12 cellular contexts compared by ENCODE assay signal in genomic region chr11:43555811-43556210, GRCh38.
DNase-seq lines count a peak whose midpoint lies in the region; ATAC-seq and TF ChIP-seq lines count a peak whose summit lies in the region.
"Had no signal": no experiment of that assay in that cellular context is flagged by ENCODE, and none has a peak within 500 bp of the region (broad histone marks: within the 10 kb centered on the region; RNA-seq: fewer than 3 reads in every experiment).

No MANE protein-coding gene starts in this region.

- no peak overlapping the region for H3K4me3 ChIP-seq in SK-N-SH (ENCODE audit: low read depth in 2 of 2, low read length in 1 of 2)
- H3K4me3 ChIP-seq in uterus, result no peak overlapping the region

- 34% methylated on average over 5 of the region's 5 CpGs for WGBS in SK-N-SH (ENCODE audit: low lambda C conversion rate)

- TF ChIP-seq POLR2A in uterus (IDR thresholded peaks at IDR 0.05), result no peak

- TF ChIP-seq RAD21 in SK-N-SH (IDR thresholded peaks at IDR 0.05; ENCODE audit: low read length), result no peak

- no peaks in the 10 kb centered on the region for H3K9me3 ChIP-seq in SK-N-SH
- no peaks in the 10 kb centered on the region for H3K9me3 ChIP-seq in uterus

- TF ChIP-seq CTCF in SK-N-SH (IDR thresholded peaks at IDR 0.05) (no peak), uterus (IDR thresholded peaks at IDR 0.05) (no peak)

- POLR2A ChIA-PET in SK-N-SH (lab: Yijun Ruan, JAX), result interaction anchor here (0.7 kb wide), 1 partner anchor 53 kb away, joined by 6 read pairs; no protein-coding TSS in a partner anchor

- no peaks in the 10 kb centered on the region for H4K20me1 ChIP-seq in SK-N-SH (ENCODE audit: insufficient read depth)

- H3K27me3 ChIP-seq in SK-N-SH (ENCODE audit: insufficient read depth), result peaks cover 18% of the 10 kb centered on the region; the same call in 1 of the 2 replicates
- H3K27me3 ChIP-seq in uterus, result peaks cover 0 to 4% of the 10 kb centered on the region in 2 donors

- DNase-seq in SK-N-SH (no peak), left kidney (ENCODE audit: low read depth, low spot score) (peak; percentile 57), uterus (peak; percentile 27 to 46), inferior parietal cortex (ENCODE audit: extremely low spot score) (no peak), A172 (ENCODE audit: low spot score) (no peak)
- DNase-seq: activated CD4-positive, alpha-beta memory T cell treated with anti-CD3 and anti-CD28 coated beads, Interleukin-2, amount 10 ng/mL, durations not matched to agents 7 days and 5 days; amniotic stem cell; foreskin melanocyte; natural killer cell had no signal

- no peaks in the 10 kb centered on the region for H3K9me2 ChIP-seq in SK-N-SH

- no peak overlapping the region for H3K27ac ChIP-seq in SK-N-SH (ENCODE audit: low read depth in 2 of 2, low read length in 1 of 2)
- peak overlapping the region; percentile 55 for H3K27ac ChIP-seq in cingulate gyrus (ENCODE audit: low read depth, low read length)
- peak overlapping the region; percentile 29 to 48 for H3K27ac ChIP-seq in uterus

- H3K4me2 ChIP-seq in SK-N-SH, result no peak overlapping the region; the same call in 1 of the 2 replicates

- no peaks in the 10 kb centered on the region for H3K36me3 ChIP-seq in SK-N-SH (replicated peaks in 1 of 2; ENCODE audit: control insufficient read depth in 1 of 2, insufficient read depth in 2 of 2, low read length in 1 of 2)
- H3K36me3 ChIP-seq in uterus, result no peaks in the 10 kb centered on the region

- no peak overlapping the region for H2AFZ ChIP-seq in SK-N-SH (ENCODE audit: low read depth)

- H3K9ac ChIP-seq in SK-N-SH, result no peak overlapping the region

- no peak for TF ChIP-seq EP300 in SK-N-SH (IDR thresholded peaks at IDR 0.05; ENCODE audit: borderline replicate concordance in 1 of 2, low read depth in 1 of 2, low read length in 1 of 2)

- H3K79me2 ChIP-seq in SK-N-SH (ENCODE audit: insufficient read depth), result no peaks in the 10 kb centered on the region

- H3F3A ChIP-seq in SK-N-SH (replicated peaks; ENCODE audit: insufficient read depth), result no peaks in the 10 kb centered on the region

- CTCF ChIA-PET in SK-N-SH (lab: Yijun Ruan, JAX), result interaction anchor here (4.0 to 4.5 kb wide), 3 partner anchors 11 to 21 kb away, joined by 16 to 57 read pairs (median 28); no protein-coding TSS in a partner anchor

- peaks cover 0 to 2% of the 10 kb centered on the region in 2 experiments; a peak in 2 of 4 replicates for H3K4me1 ChIP-seq in SK-N-SH (ENCODE audit: control insufficient read depth in 1 of 2, insufficient read depth in 2 of 2, low read depth in 1 of 2, low read length in 1 of 2)
- H3K4me1 ChIP-seq in uterus, result peaks cover 0 to 3% of the 10 kb centered on the region in 2 donors

- intact Hi-C loops in uterus (cut with DNase I; ENCODE audit: low total_unique reads), result no loop called here

- ATAC-seq in SK-N-SH treated with all-trans-retinoic acid at 6 μM for 48 hours (0 out of 3 replicates have a peak, but pooled peaks have one; percentile 33), GM18520 (IDR thresholded peaks at IDR 0.05; ENCODE audit: unreplicated experiment) (no peak)
- ATAC-seq: natural killer cell had no signal

TF ChIP-seq in SK-N-SH treated with all-trans-retinoic acid at 6 μM for 48 hours, 23 proteins besides CTCF, POLR2A, EP300 and RAD21:
- TF ChIP-seq RARB (CRISPR knock-in tag; IDR thresholded peaks at IDR 0.05), result no peak
- TF ChIP-seq TOX (CRISPR knock-in tag; IDR thresholded peaks at IDR 0.05; ENCODE audit: borderline replicate concordance), result no peak
- TF ChIP-seq, protein P1, sequence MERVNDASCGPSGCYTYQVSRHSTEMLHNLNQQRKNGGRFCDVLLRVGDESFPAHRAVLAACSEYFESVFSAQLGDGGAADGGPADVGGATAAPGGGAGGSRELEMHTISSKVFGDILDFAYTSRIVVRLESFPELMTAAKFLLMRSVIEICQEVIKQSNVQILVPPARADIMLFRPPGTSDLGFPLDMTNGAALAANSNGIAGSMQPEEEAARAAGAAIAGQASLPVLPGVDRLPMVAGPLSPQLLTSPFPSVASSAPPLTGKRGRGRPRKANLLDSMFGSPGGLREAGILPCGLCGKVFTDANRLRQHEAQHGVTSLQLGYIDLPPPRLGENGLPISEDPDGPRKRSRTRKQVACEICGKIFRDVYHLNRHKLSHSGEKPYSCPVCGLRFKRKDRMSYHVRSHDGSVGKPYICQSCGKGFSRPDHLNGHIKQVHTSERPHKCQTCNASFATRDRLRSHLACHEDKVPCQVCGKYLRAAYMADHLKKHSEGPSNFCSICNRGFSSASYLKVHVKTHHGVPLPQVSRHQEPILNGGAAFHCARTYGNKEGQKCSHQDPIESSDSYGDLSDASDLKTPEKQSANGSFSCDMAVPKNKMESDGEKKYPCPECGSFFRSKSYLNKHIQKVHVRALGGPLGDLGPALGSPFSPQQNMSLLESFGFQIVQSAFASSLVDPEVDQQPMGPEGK (CRISPR knock-in tag; IDR thresholded peaks at IDR 0.05; ENCODE audit: borderline replicate concordance), result no peak
- no peak for TF ChIP-seq CREB5 (CRISPR knock-in tag; IDR thresholded peaks at IDR 0.05; ENCODE audit: low read depth)
- TF ChIP-seq PPARA (CRISPR knock-in tag; IDR thresholded peaks at IDR 0.05; ENCODE audit: borderline replicate concordance), result no peak
- no peak for TF ChIP-seq ISL1 (CRISPR knock-in tag; IDR thresholded peaks at IDR 0.05)
- TF ChIP-seq BACH2 (CRISPR knock-in tag; IDR thresholded peaks at IDR 0.05; ENCODE audit: borderline replicate concordance), result no peak

TF ChIP-seq in SK-N-SH, 30 proteins besides CTCF, POLR2A, EP300 and RAD21:
- no peak for TF ChIP-seq RCOR1 (IDR thresholded peaks at IDR 0.05; ENCODE audit: low read length)
- no peak for TF ChIP-seq MXI1 (IDR thresholded peaks at IDR 0.05; ENCODE audit: low read depth, low read length)
- TF ChIP-seq RXRA (IDR thresholded peaks at IDR 0.05; ENCODE audit: borderline replicate concordance, low read depth), result no peak
- no peak for TF ChIP-seq MEF2A (IDR thresholded peaks at IDR 0.05; ENCODE audit: borderline replicate concordance, low read depth)
- no peak for TF ChIP-seq ZBTB33 (IDR thresholded peaks at IDR 0.05; ENCODE audit: borderline replicate concordance, low read depth)
- TF ChIP-seq CHD2 (IDR thresholded peaks at IDR 0.05; ENCODE audit: low read length, partially characterized antibody), result no peak
- TF ChIP-seq YY1 (IDR thresholded peaks at IDR 0.05; ENCODE audit: low read depth), result no peak
- no peak for TF ChIP-seq USF1 (IDR thresholded peaks at IDR 0.05; ENCODE audit: borderline replicate concordance, low read depth)
- no peak for TF ChIP-seq TEAD4 (IDR thresholded peaks at IDR 0.05; ENCODE audit: borderline replicate concordance, insufficient read depth)
- TF ChIP-seq FOSL2 (IDR thresholded peaks at IDR 0.05; ENCODE audit: borderline replicate concordance, low read depth), result no peak
- TF ChIP-seq USF2 (IDR thresholded peaks at IDR 0.05; ENCODE audit: borderline replicate concordance, low read depth, low read length), result no peak
- TF ChIP-seq IRF3 (IDR thresholded peaks at IDR 0.05; ENCODE audit: low read depth, low read length), result no peak
- no peak for TF ChIP-seq NFIC (IDR thresholded peaks at IDR 0.05; ENCODE audit: borderline replicate concordance)

Comparison
In these comparisons a context has a peak if more than half of its experiments do, and no peak if none do; other contexts are left out.
1. DNase-seq: peak in left kidney (single experiment) and uterus (2 of 2); none in SK-N-SH (single experiment), inferior parietal cortex (single experiment) and A172 (single experiment).
2. H3K27ac ChIP-seq: peak in cingulate gyrus (single experiment) and uterus (2 of 2); none in SK-N-SH (0 of 2).